ENCODE assay signal across 17 cellular contexts in the genomic region with DNA sequence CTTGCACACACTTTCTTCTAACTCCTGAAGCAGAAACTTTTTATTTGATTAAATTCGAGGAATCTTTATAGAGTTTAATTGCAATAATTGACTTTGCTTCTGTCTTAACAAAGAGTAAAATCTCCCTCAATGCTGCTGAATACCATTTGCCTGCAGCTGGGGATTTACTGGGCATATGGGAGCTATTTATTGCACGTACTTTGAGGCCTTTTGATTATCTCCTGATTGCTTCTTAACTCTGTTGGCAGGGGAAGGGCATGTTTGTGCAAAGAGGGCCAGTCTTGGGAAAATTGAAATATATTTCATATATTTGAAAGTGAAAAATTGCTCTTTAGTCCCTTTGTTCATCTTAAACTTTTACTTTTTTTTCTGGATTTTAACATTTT.
A peak's percentile ranks its signal among the peaks of the same experiment; 100 is the strongest.
DNase-seq lines count a peak whose midpoint lies in the region; ATAC-seq and TF ChIP-seq lines count a peak whose summit lies in the region.
"Had no signal": no experiment of that assay in that cellular context is flagged by ENCODE, and none has a peak within 500 bp of the region (broad histone marks: within the 10 kb centered on the region; RNA-seq: fewer than 3 reads in every experiment).

No MANE protein-coding gene starts in this region.

- dilution Hi-C loops in IMR-90 (cut with HindIII; ENCODE audit: low sequenced_read_pairs, unreplicated experiment): no loop called here

- intact Hi-C loops in IMR-90 (cut with micrococcal nuclease) (no loop called here), dorsolateral prefrontal cortex (cut with DNase I) (loop anchor here (5.0 kb wide), 2 partner anchors 38 to 83 kb away; no protein-coding TSS in a partner anchor), psoas muscle (cut with DNase I) (loop anchor here in 1 of 2 donors (5.0 kb wide), 1 partner anchor 43 kb away; no protein-coding TSS in a partner anchor)

- ATAC-seq in IMR-90 (ENCODE audit: low read depth) (no peak), psoas muscle (no peak)
- ATAC-seq: mucosa of descending colon had no signal

- peaks cover 19% of the 10 kb centered on the region for H3K4me1 ChIP-seq in IMR-90 (ENCODE audit: control insufficient read depth, insufficient read depth, low read length)
- H3K4me1 ChIP-seq in psoas muscle: peaks cover 34% of the 10 kb centered on the region

- H4K91ac ChIP-seq in IMR-90 (ENCODE audit: insufficient read depth, low read depth, low read length): peak overlapping the region; percentile 91

- no peak overlapping the region for H3K56ac ChIP-seq in IMR-90 (ENCODE audit: extremely low read depth, insufficient read depth, low read length)

- TF ChIP-seq POLR2A in IMR-90 (IDR thresholded peaks at IDR 0.05; ENCODE audit: low read depth, low read length): no peak

- peaks cover 1% of the 10 kb centered on the region for H3K36me3 ChIP-seq in IMR-90 (ENCODE audit: control insufficient read depth, insufficient read depth, low read length)
- H3K36me3 ChIP-seq in psoas muscle (ENCODE audit: insufficient read depth in 1 of 2, low read depth in 1 of 2): peaks cover 0 to 8% of the 10 kb centered on the region in 2 donors

- H2BK15ac ChIP-seq in IMR-90 (ENCODE audit: low read depth, low read length): peak overlapping the region; percentile 90; the same call in 1 of the 3 replicates

- H4K5ac ChIP-seq in IMR-90 (ENCODE audit: low read depth, low read length): peak overlapping the region; percentile 72; the same call in 1 of the 2 replicates

- H3K27me3 ChIP-seq in IMR-90 (ENCODE audit: control insufficient read depth, insufficient read depth, low read length) (no peaks in the 10 kb centered on the region), dorsolateral prefrontal cortex (no peaks in the 10 kb centered on the region), psoas muscle (ENCODE audit: insufficient read depth in 3 of 3, low read length in 2 of 3) (no peaks in the 10 kb centered on the region)
- H3K27me3 ChIP-seq: heart right ventricle, tibial nerve had no signal

- BruUV-seq in IMR-90 (replicated peaks; lab: Mats Ljungman, UMichigan): no TSS peak

- peak overlapping the region; percentile 63 to 96 for H4K8ac ChIP-seq in IMR-90 (ENCODE audit: low read depth in 2 of 2, low read length in 2 of 2)

- 0 out of 2 replicates have a peak overlapping the region, but pooled peaks have one; percentile 71 for H3K14ac ChIP-seq in IMR-90 (replicated peaks; ENCODE audit: low read depth, low read length)

- no CpG with 5 or more reads among the region's 2 CpGs for WGBS in IMR-90 (ENCODE audit: extremely low coverage in 2 of 2, insufficient read length in 1 of 2), 2 experiments
- WGBS in psoas muscle, 3 donors: 37 to 67% (median 50%) methylated on average over 2 of the region's 2 CpGs

- peak overlapping the region; percentile 79 for H2AFZ ChIP-seq in IMR-90 (replicated peaks; ENCODE audit: low read length, poor library complexity)

- H3K4me3 ChIP-seq in IMR-90 (ENCODE audit: insufficient read depth, low read depth, low read length) (no peak overlapping the region), dorsolateral prefrontal cortex (peak overlapping the region in 2 of 59 donors; percentile 69 to 70), psoas muscle (no peak overlapping the region)
- H3K4me3 ChIP-seq: mucosa of descending colon, tibial nerve had no signal

- H2BK120ac ChIP-seq in IMR-90 (ENCODE audit: low read depth, low read length): peak overlapping the region; percentile 89

- H4K20me1 ChIP-seq in IMR-90 (ENCODE audit: insufficient read depth, low read length): no peaks in the 10 kb centered on the region

- H2BK5ac ChIP-seq in IMR-90 (ENCODE audit: low read depth, low read length, poor library complexity, severe bottlenecking): peak overlapping the region; percentile 99

- in situ Hi-C loops in IMR-90 (cut with MboI; ENCODE audit: low sequenced_read_pairs): no loop called here

- H3K4ac ChIP-seq in IMR-90 (ENCODE audit: low read depth, low read length): peak overlapping the region; percentile 97; the same call in 1 of the 2 replicates

- H3K9me1 ChIP-seq in IMR-90 (ENCODE audit: insufficient read depth, low read length): peaks cover 16% of the 10 kb centered on the region

- CTCF ChIA-PET in IMR-90 (lab: Yijun Ruan, JAX): no interaction called here

- peak overlapping the region; percentile 94 for H2AK5ac ChIP-seq in IMR-90 (ENCODE audit: low read depth, low read length)

- H3K9me3 ChIP-seq in IMR-90 (ENCODE audit: control insufficient read depth, insufficient read depth, low read length) (no peaks in the 10 kb centered on the region), psoas muscle (no peaks in the 10 kb centered on the region)
- H3K9me3 ChIP-seq: heart right ventricle, mucosa of descending colon, tibial nerve had no signal

- H3K18ac ChIP-seq in IMR-90 (ENCODE audit: low read depth, low read length): no peak overlapping the region

- no peak overlapping the region for H3K9ac ChIP-seq in IMR-90 (ENCODE audit: low read depth, low read length)

- H3K79me1 ChIP-seq in IMR-90 (ENCODE audit: low read depth in 1 of 2, low read length in 2 of 2): peaks cover 4 to 34% of the 10 kb centered on the region in 2 experiments; a peak in 3 of 4 replicates

- peak overlapping the region; percentile 48; the same call in 1 of the 2 replicates for H2BK20ac ChIP-seq in IMR-90 (ENCODE audit: low read depth, low read length)

- peak overlapping the region; percentile 94 for H2AK9ac ChIP-seq in IMR-90 (replicated peaks; ENCODE audit: low read depth, low read length, poor library complexity)

- TF ChIP-seq CTCF in IMR-90 (conservative IDR thresholded peaks at IDR 0.05; ENCODE audit: low read depth, low read length) (no peak), dorsolateral prefrontal cortex (IDR thresholded peaks at IDR 0.05 in 54 of 56, conservative IDR thresholded peaks at IDR 0.05 in 2 of 56; ENCODE audit: low read depth in 1 of 56, partially characterized antibody in 56 of 56) (no peak), psoas muscle (IDR thresholded peaks at IDR 0.05) (no peak)

- POLR2A ChIA-PET in IMR-90 (lab: Charles Lee; ENCODE audit: unreplicated experiment): interaction anchor here (0.6 kb wide), 1 partner anchor 22 kb away, joined by 3 read pairs; no protein-coding TSS in a partner anchor

- H3K23ac ChIP-seq in IMR-90 (ENCODE audit: low read depth, low read length): peak overlapping the region; percentile 55; the same call in 1 of the 2 replicates

- DNase-seq in DMS 273 (lab: John Stamatoyannopoulos, UW; ENCODE audit: unreplicated experiment) (peak; percentile 53), DMS 273 treated with DMSO at 0.1 percent for 48 hours (lab: John Stamatoyannopoulos, UW) (no peak), IMR-90 (no peak), dorsolateral prefrontal cortex (no peak), psoas muscle (no peak), globus pallidus (ENCODE audit: low spot score) (no peak), H4 (ENCODE audit: low spot score) (no peak)
- DNase-seq in activated effector memory CD4-positive, alpha-beta T cell treated with anti-CD3 and anti-CD28 coated beads, Interleukin-2, amount 50 U/mL, for 16 hours: no peak
- DNase-seq: CD4-positive, alpha-beta T cell; Karpas-422; kidney glomerular epithelial cell; NCI-H1436 treated with DMSO at 0.1 percent for 48 hours; NCI-H510A treated with DMSO at 0.1 percent for 48 hours had no signal

- no peak overlapping the region for H3K4me2 ChIP-seq in IMR-90 (ENCODE audit: low read depth, low read length)

- peak overlapping the region; percentile 83 for H3K27ac ChIP-seq in IMR-90 (ENCODE audit: insufficient read depth, low read length)
- H3K27ac ChIP-seq in dorsolateral prefrontal cortex: peak overlapping the region in 55 of 59 donors; percentile 11 to 98 (median 94)
- peak overlapping the region; percentile 93 for H3K27ac ChIP-seq in psoas muscle
- H3K27ac ChIP-seq: 22Rv1 had no signal

- no peak for TF ChIP-seq RAD21 in IMR-90 (IDR thresholded peaks at IDR 0.05; ENCODE audit: low read length)

TF ChIP-seq in IMR-90, 13 proteins besides CTCF, POLR2A, EP300 and RAD21:
- TF ChIP-seq CHD1 (IDR thresholded peaks at IDR 0.05; ENCODE audit: low read depth, low read length): no peak
